In genomic region chr1:228155596-228156517, GRCh38 we compare ENCODE assay signal across 2 cellular contexts.
TF ChIP-seq lines count a peak whose summit lies in the region.

No MANE protein-coding gene starts in this region.

TF ChIP-seq in HCT116, 20 proteins besides CTCF, POLR2A, EP300 and RAD21:
- TF ChIP-seq FOSL1 (IDR thresholded peaks at IDR 0.05; ENCODE audit: low read depth) = no peak
- no peak for TF ChIP-seq POLR2AphosphoS5 (IDR thresholded peaks at IDR 0.05; ENCODE audit: low read depth, low read length)
- no peak for TF ChIP-seq ELF1 (IDR thresholded peaks at IDR 0.05; ENCODE audit: borderline replicate concordance, low read depth)
- TF ChIP-seq ZBTB33 (IDR thresholded peaks at IDR 0.05; ENCODE audit: extremely low read depth, insufficient replicate concordance, low read length) = no peak
- TF ChIP-seq CBX3 (IDR thresholded peaks at IDR 0.05; ENCODE audit: low read depth) = no peak
- no peak for TF ChIP-seq REST (IDR thresholded peaks at IDR 0.05; ENCODE audit: low read depth)
- no peak for TF ChIP-seq ZFX (IDR thresholded peaks at IDR 0.05)
- no peak for TF ChIP-seq EGR1 (IDR thresholded peaks at IDR 0.05; ENCODE audit: low read depth)
- TF ChIP-seq SRF (IDR thresholded peaks at IDR 0.05; ENCODE audit: low read depth) = no peak

TF ChIP-seq in endothelial cell of umbilical vein, 7 proteins besides CTCF, POLR2A, EP300 and RAD21:
- TF ChIP-seq MAX (IDR thresholded peaks at IDR 0.05; ENCODE audit: insufficient read depth, insufficient read length) (peak; percentile 32), GATA2 (IDR thresholded peaks at IDR 0.05; ENCODE audit: insufficient read depth, insufficient read length, low read depth, low read length) (no peak)
